ENCODE assay signal across 8 cellular contexts in the genomic region with DNA sequence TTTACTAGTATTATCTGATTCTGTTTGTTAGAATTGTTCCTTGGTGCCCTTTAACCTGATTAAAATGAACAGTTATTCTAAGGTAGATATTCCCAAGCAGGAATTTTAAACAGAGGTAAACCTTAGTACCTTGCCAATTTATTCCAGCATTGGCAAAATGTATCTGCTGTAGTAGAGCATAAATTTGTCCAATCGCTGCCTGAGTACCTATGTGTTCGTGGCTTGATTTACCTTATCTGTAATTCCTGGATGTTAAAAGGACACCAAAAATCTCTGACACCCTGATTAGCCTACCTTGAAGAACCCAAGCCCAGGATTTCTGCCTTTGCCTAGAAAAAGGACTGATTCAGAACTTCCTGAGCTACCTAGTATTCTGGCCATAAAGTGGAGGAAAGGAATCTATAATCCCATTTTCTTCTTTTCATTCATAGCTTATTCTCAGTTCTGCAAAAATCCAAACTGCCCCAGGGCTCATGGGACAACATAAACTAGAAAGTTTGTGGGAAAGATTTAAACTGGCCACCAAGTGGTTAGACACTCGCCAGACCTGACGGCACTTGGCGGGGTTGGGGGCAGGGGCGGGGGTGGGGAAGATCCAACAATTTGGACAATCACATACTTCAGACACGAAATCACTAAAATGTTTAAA. TPM values are rescaled to one million over a fixed set of nuclear protein-coding genes. Genes with fewer than 3 reads are reported as not detected.
DNase-seq lines count a peak whose midpoint lies in the region; ATAC-seq, FAIRE-seq and TF ChIP-seq lines count a peak whose summit lies in the region.

No MANE protein-coding gene starts in this region.

- H3K18ac ChIP-seq in H9 (ENCODE audit: insufficient read length, low read depth, low read length): no peak overlapping the region

- H3K4ac ChIP-seq in H9 (ENCODE audit: low read depth, low read length): no peak overlapping the region

- no peak overlapping the region for H2BK12ac ChIP-seq in H9 (ENCODE audit: insufficient read length, low read depth, low read length)

- no peak overlapping the region for H3K27ac ChIP-seq in H9 (ENCODE audit: insufficient read length, low read depth, low read length)

- CTCF ChIA-PET in activated CD4-positive, alpha-beta memory T cell treated with anti-CD3 and anti-CD28 coated beads for 36 hours (lab: Charles Lee): interaction anchor here (0.8 to 3.3 kb wide), 7 partner anchors 16 to 85 kb away, joined by 3 to 12 read pairs (median 5); a partner anchor contains a TSS

- DNase-seq in activated CD4-positive, alpha-beta memory T cell treated with anti-CD3 and anti-CD28 coated beads for 36 hours: no peak
- DNase-seq in mucosa of descending colon: no peak
- no peak for DNase-seq in amniotic stem cell (lab: John Stamatoyannopoulos, UW)
- DNase-seq in NCI-H748 treated with DMSO at 0.1 percent for 48 hours (lab: John Stamatoyannopoulos, UW): no peak
- no peak for DNase-seq in frontal cortex (ENCODE audit: low spot score in 2 of 2)
- DNase-seq in H9: no peak

- no CpG with 5 or more reads among the region's 7 CpGs for WGBS in H9 (ENCODE audit: extremely low coverage, insufficient read length, low lambda C conversion rate)

- peaks cover 24% of the 10 kb centered on the region for H3K4me1 Mint-ChIP-seq in activated CD4-positive, alpha-beta memory T cell treated with anti-CD3 and anti-CD28 coated beads for 36 hours (ENCODE audit: low read depth)
- H3K4me1 Mint-ChIP-seq in H9: peaks cover 2 to 3% of the 10 kb centered on the region in 2 experiments; a peak in 1 of 4 replicates

- H2BK120ac ChIP-seq in H9 (ENCODE audit: low read depth, low read length, poor library complexity, severe bottlenecking): no peak overlapping the region

- peaks cover 4% of the 10 kb centered on the region for H3K4me1 ChIP-seq in mucosa of descending colon (ENCODE audit: low read depth)
- H3K4me1 ChIP-seq in H9 (ENCODE audit: insufficient read depth, low read length): no peaks in the 10 kb centered on the region

- H2BK5ac ChIP-seq in H9 (ENCODE audit: insufficient read length, low read length): no peak overlapping the region

- no peaks in the 10 kb centered on the region for H3K79me2 ChIP-seq in H9 (ENCODE audit: insufficient read depth, low read length)

- no peaks in the 10 kb centered on the region for H4K20me1 ChIP-seq in H9 (ENCODE audit: control insufficient read depth, insufficient read depth, insufficient read length)

- no peaks in the 10 kb centered on the region for H3K27me3 ChIP-seq in H9 (ENCODE audit: insufficient read depth, low read length)

- no peaks in the 10 kb centered on the region for H3K79me1 ChIP-seq in H9 (ENCODE audit: insufficient read depth, low read depth, low read length, poor library complexity, severe bottlenecking)

- no peak for FAIRE-seq in frontal cortex (lab: Jason Lieb, UNC)

- ATAC-seq in GM18867 (IDR thresholded peaks at IDR 0.05; ENCODE audit: unreplicated experiment): peak; percentile 10
- ATAC-seq in HG02759 (IDR thresholded peaks at IDR 0.05; ENCODE audit: unreplicated experiment): peak; percentile 12
- ATAC-seq in mucosa of descending colon: peak; percentile 40

- TF ChIP-seq CTCF in mucosa of descending colon (IDR thresholded peaks at IDR 0.05) (no peak), H9 (conservative IDR thresholded peaks at IDR 0.05) (no peak)

- H2AFZ ChIP-seq in H9 (ENCODE audit: low read length): no peak overlapping the region

- H3K27ac Mint-ChIP-seq in activated CD4-positive, alpha-beta memory T cell treated with anti-CD3 and anti-CD28 coated beads for 36 hours: peak overlapping the region; percentile 88
- no peak overlapping the region for H3K27ac Mint-ChIP-seq in H9

- H3K9me3 Mint-ChIP-seq in activated CD4-positive, alpha-beta memory T cell treated with anti-CD3 and anti-CD28 coated beads for 36 hours: peaks cover 8% of the 10 kb centered on the region
- H3K9me3 Mint-ChIP-seq in H9: no peaks in the 10 kb centered on the region; a peak in 1 of 5 replicates

- no peak overlapping the region for H4K5ac ChIP-seq in H9 (ENCODE audit: insufficient read length, low read depth, low read length)

- no peak overlapping the region for H4K8ac ChIP-seq in H9 (replicated peaks; ENCODE audit: insufficient read length, low read depth, low read length)

- intact Hi-C loops in activated CD4-positive, alpha-beta memory T cell treated with anti-CD3 and anti-CD28 coated beads for 36 hours (cut with micrococcal nuclease): loop anchor here (1.0 to 5.0 kb wide), 8 partner anchors 16 to 1445 kb away; a partner anchor contains a TSS
- intact Hi-C loops in mucosa of descending colon (cut with DNase I, micrococcal nuclease): no loop called here

- no peak overlapping the region for H3K56ac ChIP-seq in H9 (ENCODE audit: insufficient read length, low read depth, low read length)

- H3K4me3 ChIP-seq in mucosa of descending colon: no peak overlapping the region

- H3T11ph ChIP-seq in H9 (ENCODE audit: low read length): no peak overlapping the region

- no peak overlapping the region for H2BK20ac ChIP-seq in H9 (ENCODE audit: low read depth, low read length, poor library complexity, severe bottlenecking)

- no peaks in the 10 kb centered on the region for H3K27me3 Mint-ChIP-seq in activated CD4-positive, alpha-beta memory T cell treated with anti-CD3 and anti-CD28 coated beads for 36 hours
- H3K27me3 Mint-ChIP-seq in H9 (ENCODE audit: low read depth): no peaks in the 10 kb centered on the region; the same call in 1 of the 2 replicates

- H3K23ac ChIP-seq in H9 (ENCODE audit: insufficient read length, low read depth, low read length): no peak overlapping the region

- H4K91ac ChIP-seq in H9 (ENCODE audit: insufficient read length, low read depth, low read length): no peak overlapping the region

- peaks cover 2% of the 10 kb centered on the region for H3K36me3 Mint-ChIP-seq in activated CD4-positive, alpha-beta memory T cell treated with anti-CD3 and anti-CD28 coated beads for 36 hours
- no peaks in the 10 kb centered on the region; a peak in 2 of 7 replicates for H3K36me3 Mint-ChIP-seq in H9 (ENCODE audit: insufficient read depth in 1 of 3, low read depth in 3 of 3)

- peak overlapping the region; percentile 58 for H3K4me3 Mint-ChIP-seq in activated CD4-positive, alpha-beta memory T cell treated with anti-CD3 and anti-CD28 coated beads for 36 hours
- H3K4me3 Mint-ChIP-seq in H9: no peak overlapping the region

- no peak overlapping the region for H2BK15ac ChIP-seq in H9 (ENCODE audit: low read depth, low read length)

- H3K23me2 ChIP-seq in H9 (ENCODE audit: insufficient read length, low read depth, low read length, poor library complexity, severe bottlenecking): no peaks in the 10 kb centered on the region

- no peaks in the 10 kb centered on the region for H3K36me3 ChIP-seq in mucosa of descending colon (ENCODE audit: low read depth)

- no peak overlapping the region for H3K9ac ChIP-seq in H9 (ENCODE audit: extremely low read depth, insufficient read length, low read length)

- no peak overlapping the region for H2AK5ac ChIP-seq in H9 (ENCODE audit: insufficient read length, low read length)

- H3K9me3 ChIP-seq in mucosa of descending colon (no peaks in the 10 kb centered on the region), H9 (ENCODE audit: control insufficient read depth, low read depth, low read length) (no peaks in the 10 kb centered on the region)

- no peak overlapping the region for H3K4me2 ChIP-seq in H9 (ENCODE audit: insufficient read depth, insufficient read length, low read length)

- POLR2A ChIA-PET in activated CD4-positive, alpha-beta memory T cell treated with anti-CD3 and anti-CD28 coated beads for 36 hours (lab: Charles Lee): interaction anchor here (0.7 to 2.3 kb wide), 4 partner anchors 17 to 79 kb away, joined by 4 to 23 read pairs (median 6); a partner anchor contains a TSS

- H3K14ac ChIP-seq in H9 (ENCODE audit: insufficient read depth, low read length): no peak overlapping the region

RNA-seq across cellular contexts. Expression of a gene that starts 16.2 kb away (rescaled TPM):
- 10 to 100 TPM; 24.9 to 27.5 TPM for total RNA-seq in activated CD4-positive, alpha-beta memory T cell treated with anti-CD3 and anti-CD28 coated beads for 36 hours
- total RNA-seq in mucosa of descending colon (10 to 100 TPM; 22.2 to 27.5 (median 26.0) TPM), frontal cortex (13.5 TPM), H9 (2021) (12.1 and 12.4 TPM in 2 replicates)
